Comparison of ENCODE assay signal across 8 cellular contexts in the genomic region with DNA sequence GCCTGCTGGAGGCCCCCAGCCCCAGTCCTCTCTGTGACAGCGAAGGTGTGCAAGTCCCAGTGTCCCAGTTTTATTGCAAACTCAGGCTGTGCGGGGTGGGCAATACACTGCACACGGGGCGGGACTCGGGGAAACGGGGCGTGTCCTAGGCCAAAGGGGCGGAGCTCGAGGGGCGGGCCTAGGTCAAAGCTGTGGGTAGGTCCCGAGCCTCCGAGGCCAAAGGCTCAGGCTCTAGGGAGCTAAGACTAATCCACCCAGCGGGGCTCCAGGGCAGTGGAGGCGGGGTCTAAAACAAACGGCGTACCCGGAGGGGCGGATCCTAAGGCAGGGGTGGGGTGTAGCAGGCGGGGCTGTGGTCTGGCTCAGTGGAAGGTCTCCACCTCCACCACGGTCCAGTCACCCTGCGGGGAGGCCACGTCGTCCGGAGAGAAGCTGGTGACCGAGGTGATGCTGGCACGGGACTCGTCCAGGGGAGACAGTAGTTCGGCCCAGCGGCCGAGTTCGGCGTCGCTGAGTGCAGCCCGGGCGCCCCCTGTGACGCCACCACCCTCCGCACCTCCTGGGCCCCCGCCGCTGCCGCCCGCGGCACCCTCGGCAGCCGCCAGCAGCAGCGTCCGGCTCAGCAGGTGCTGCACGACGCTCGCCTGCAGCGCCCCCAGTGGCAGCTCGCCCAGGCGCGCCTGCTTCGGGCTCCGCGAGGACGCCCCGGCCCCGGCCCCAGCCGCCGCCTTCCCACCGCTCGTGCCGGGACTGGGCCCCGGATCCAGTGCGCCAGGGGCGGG. TPM values are rescaled to one million over a fixed set of nuclear protein-coding genes. Genes with fewer than 3 reads are reported as not detected.
A peak's percentile ranks its signal among the peaks of the same experiment; 100 is the strongest.
DNase-seq lines count a peak whose midpoint lies in the region; ATAC-seq and TF ChIP-seq lines count a peak whose summit lies in the region.

No MANE protein-coding gene starts in this region.

- no peaks in the 10 kb centered on the region for H3K36me3 ChIP-seq in testis (ENCODE audit: low read depth, missing control alignments)

- 2 to 8% methylated on average over 17 to 34 of the region's 67 CpGs for WGBS in testis, 2 donors

- H3K9me3 ChIP-seq in testis, result no peaks in the 10 kb centered on the region

- no peaks in the 10 kb centered on the region for H3K9me3 Mint-ChIP-seq in activated T-helper 17 cell treated with anti-CD3 and anti-CD28 coated beads, Interleukin-2, amount 50 U/mL, for 72 hours

- DNase-seq in DMS 273 (lab: John Stamatoyannopoulos, UW; ENCODE audit: unreplicated experiment), result peak; percentile 65
- DNase-seq in DMS 273 treated with DMSO at 0.1 percent for 48 hours (lab: John Stamatoyannopoulos, UW), result no peak
- peak; percentile 65 to 85 for DNase-seq in foreskin fibroblast
- DNase-seq in omental fat pad (ENCODE audit: low spot score), result no peak
- peak; percentile 74 for DNase-seq in testis

- peak; percentile 45 for ATAC-seq in HG03039 (IDR thresholded peaks at IDR 0.05; ENCODE audit: unreplicated experiment)
- peak; percentile 85 for ATAC-seq in activated T-helper 17 cell treated with anti-CD3 and anti-CD28 coated beads, Interleukin-2, amount 50 U/mL, for 72 hours (replicated peaks)
- peak; percentile 73 for ATAC-seq in omental fat pad (ENCODE audit: low FRiP score)

- H3K4me1 Mint-ChIP-seq in activated T-helper 17 cell treated with anti-CD3 and anti-CD28 coated beads, Interleukin-2, amount 50 U/mL, for 72 hours, result peaks cover 17% of the 10 kb centered on the region

- intact Hi-C loops in testis (cut with DNase I; ENCODE audit: low total_unique reads), result no loop called here

- H3K4me1 ChIP-seq in testis, result peaks cover 13% of the 10 kb centered on the region

- no peaks in the 10 kb centered on the region for H3K27me3 ChIP-seq in testis

- TF ChIP-seq CTCF in foreskin fibroblast (IDR thresholded peaks at IDR 0.05; ENCODE audit: low read depth, low read length) (peak; percentile 28), omental fat pad (IDR thresholded peaks at IDR 0.05) (peak in 1 of 3 donors; percentile 86), testis (IDR thresholded peaks at IDR 0.05) (peak; percentile 67 to 76 (median 76))

- peak overlapping the region; percentile 73 for H3K4me3 Mint-ChIP-seq in activated T-helper 17 cell treated with anti-CD3 and anti-CD28 coated beads, Interleukin-2, amount 50 U/mL, for 72 hours

- no peak for TF ChIP-seq POLR2A in testis (IDR thresholded peaks at IDR 0.05)

- H3K27ac ChIP-seq in testis, result no peak overlapping the region

- H3K27ac Mint-ChIP-seq in activated T-helper 17 cell treated with anti-CD3 and anti-CD28 coated beads, Interleukin-2, amount 50 U/mL, for 72 hours, result no peak overlapping the region

- H3K4me3 ChIP-seq in foreskin fibroblast (ENCODE audit: low read depth in 1 of 2, low read length in 2 of 2) (peak overlapping the region; percentile 35 to 49), testis (peak overlapping the region; percentile 50 to 56)

- H3K36me3 Mint-ChIP-seq in activated T-helper 17 cell treated with anti-CD3 and anti-CD28 coated beads, Interleukin-2, amount 50 U/mL, for 72 hours (ENCODE audit: low read depth), result no peaks in the 10 kb centered on the region

- H3K27me3 Mint-ChIP-seq in activated T-helper 17 cell treated with anti-CD3 and anti-CD28 coated beads, Interleukin-2, amount 50 U/mL, for 72 hours, result peaks cover 14% of the 10 kb centered on the region

TF ChIP-seq in PFSK-1, 5 proteins besides CTCF, POLR2A, EP300 and RAD21:
- TF ChIP-seq FOXP2 (optimal IDR thresholded peaks at IDR 0.05; ENCODE audit: borderline replicate concordance, extremely low read depth, extremely low read length, insufficient read depth), result peak; percentile 88
- TF ChIP-seq, protein P1, sequence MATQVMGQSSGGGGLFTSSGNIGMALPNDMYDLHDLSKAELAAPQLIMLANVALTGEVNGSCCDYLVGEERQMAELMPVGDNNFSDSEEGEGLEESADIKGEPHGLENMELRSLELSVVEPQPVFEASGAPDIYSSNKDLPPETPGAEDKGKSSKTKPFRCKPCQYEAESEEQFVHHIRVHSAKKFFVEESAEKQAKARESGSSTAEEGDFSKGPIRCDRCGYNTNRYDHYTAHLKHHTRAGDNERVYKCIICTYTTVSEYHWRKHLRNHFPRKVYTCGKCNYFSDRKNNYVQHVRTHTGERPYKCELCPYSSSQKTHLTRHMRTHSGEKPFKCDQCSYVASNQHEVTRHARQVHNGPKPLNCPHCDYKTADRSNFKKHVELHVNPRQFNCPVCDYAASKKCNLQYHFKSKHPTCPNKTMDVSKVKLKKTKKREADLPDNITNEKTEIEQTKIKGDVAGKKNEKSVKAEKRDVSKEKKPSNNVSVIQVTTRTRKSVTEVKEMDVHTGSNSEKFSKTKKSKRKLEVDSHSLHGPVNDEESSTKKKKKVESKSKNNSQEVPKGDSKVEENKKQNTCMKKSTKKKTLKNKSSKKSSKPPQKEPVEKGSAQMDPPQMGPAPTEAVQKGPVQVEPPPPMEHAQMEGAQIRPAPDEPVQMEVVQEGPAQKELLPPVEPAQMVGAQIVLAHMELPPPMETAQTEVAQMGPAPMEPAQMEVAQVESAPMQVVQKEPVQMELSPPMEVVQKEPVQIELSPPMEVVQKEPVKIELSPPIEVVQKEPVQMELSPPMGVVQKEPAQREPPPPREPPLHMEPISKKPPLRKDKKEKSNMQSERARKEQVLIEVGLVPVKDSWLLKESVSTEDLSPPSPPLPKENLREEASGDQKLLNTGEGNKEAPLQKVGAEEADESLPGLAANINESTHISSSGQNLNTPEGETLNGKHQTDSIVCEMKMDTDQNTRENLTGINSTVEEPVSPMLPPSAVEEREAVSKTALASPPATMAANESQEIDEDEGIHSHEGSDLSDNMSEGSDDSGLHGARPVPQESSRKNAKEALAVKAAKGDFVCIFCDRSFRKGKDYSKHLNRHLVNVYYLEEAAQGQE (IDR thresholded peaks at IDR 0.05; ENCODE audit: insufficient read depth in 1 of 2, low read depth in 2 of 2, low read length in 2 of 2), result no peak

RNA-seq across cellular contexts. Expression of a gene that starts 5.3 kb away (rescaled TPM):
- 1.4 TPM for polyA plus RNA-seq in PFSK-1 (2012; ENCODE audit: insufficient read length, low read depth)
- total RNA-seq in activated T-helper 17 cell treated with anti-CD3 and anti-CD28 coated beads, Interleukin-2, amount 50 U/mL, for 72 hours, result under 1 TPM; 0.19 to 0.21 TPM
- total RNA-seq in omental fat pad, result not detected
- 1 to 10 TPM; 2.9 to 3.3 TPM for total RNA-seq in testis
- polyA plus RNA-seq in testis (ENCODE audit: insufficient read depth, low read depth, low replicate concordance), result 0.50 TPM

RNA-seq across cellular contexts. Expression of a gene that starts 19.4 kb away (rescaled TPM):
- polyA plus RNA-seq in PFSK-1 (2012; ENCODE audit: insufficient read length, low read depth), result 3.8 TPM
- not detected for total RNA-seq in activated T-helper 17 cell treated with anti-CD3 and anti-CD28 coated beads, Interleukin-2, amount 50 U/mL, for 72 hours
- total RNA-seq in omental fat pad, result 1 to 10 TPM in 3 of 4 donors, under 1 TPM in 1; 0.79 to 6.5 (median 3.0) TPM
- 1 to 10 TPM in 1 of 2 donors, under 1 TPM in 1; 0.79 to 1.4 TPM for total RNA-seq in testis
- 0.92 TPM for polyA plus RNA-seq in testis (ENCODE audit: insufficient read depth, low read depth, low replicate concordance)

RNA-seq across cellular contexts. Expression of a gene that starts 34.8 kb away (rescaled TPM):
- 98.9 TPM for polyA plus RNA-seq in PFSK-1 (2012; ENCODE audit: insufficient read length, low read depth)
- total RNA-seq in activated T-helper 17 cell treated with anti-CD3 and anti-CD28 coated beads, Interleukin-2, amount 50 U/mL, for 72 hours, result 10 to 100 TPM; 39.0 to 46.3 TPM
- total RNA-seq in omental fat pad (10 to 100 TPM; 12.9 to 13.7 (median 13.6) TPM), testis (10 to 100 TPM; 30.6 to 44.0 TPM)
- 34.8 TPM for polyA plus RNA-seq in testis (ENCODE audit: insufficient read depth, low read depth, low replicate concordance)

RNA-seq across cellular contexts. Expression of a gene that starts 38.8 kb away (rescaled TPM):
- 50.3 TPM for polyA plus RNA-seq in PFSK-1 (2012; ENCODE audit: insufficient read length, low read depth)
- 1 to 10 TPM; 3.6 to 4.5 TPM for total RNA-seq in activated T-helper 17 cell treated with anti-CD3 and anti-CD28 coated beads, Interleukin-2, amount 50 U/mL, for 72 hours
- 10 to 100 TPM in 1 of 4 donors, 1 to 10 TPM in 3; 6.9 to 10.8 (median 7.9) TPM for total RNA-seq in omental fat pad
- total RNA-seq in testis, result 10 to 100 TPM; 45.8 to 68.9 TPM
- polyA plus RNA-seq in testis (ENCODE audit: insufficient read depth, low read depth, low replicate concordance), result 69.3 TPM

RNA-seq across cellular contexts. Expression of a gene that starts 45.8 kb away (rescaled TPM):
- 3.0 TPM for polyA plus RNA-seq in PFSK-1 (2012; ENCODE audit: insufficient read length, low read depth)
- 1 to 10 TPM; 3.7 to 7.6 TPM for total RNA-seq in activated T-helper 17 cell treated with anti-CD3 and anti-CD28 coated beads, Interleukin-2, amount 50 U/mL, for 72 hours
- total RNA-seq in omental fat pad, result not detected
- 1 to 10 TPM in 1 of 2 donors, not detected in 1; 2.2 TPM for total RNA-seq in testis
- 1.2 TPM for polyA plus RNA-seq in testis (ENCODE audit: insufficient read depth, low read depth, low replicate concordance)

Comparison
In these comparisons a context has a peak if more than half of its experiments do, and no peak if none do; other contexts are left out.
1. DNase-seq: peak in DMS 273 (single experiment), foreskin fibroblast (2 of 2) and testis (single experiment); none in DMS 273 treated with DMSO at 0.1 percent for 48 hours (single experiment) and omental fat pad (single experiment).
2. Peak in every context shown above with its lines, with median percentiles within 50 percentile points of each other: ATAC-seq.